ENCODE assay signal across 32 cellular contexts in genomic region chr9:99037768-99038167, GRCh38.
DNase-seq lines count a peak whose midpoint lies in the region; ATAC-seq, FAIRE-seq and TF ChIP-seq lines count a peak whose summit lies in the region.
"Had no signal": no experiment of that assay in that cellular context is flagged by ENCODE, and none has a peak within 500 bp of the region (broad histone marks: within the 10 kb centered on the region; RNA-seq: fewer than 3 reads in every experiment).

No MANE protein-coding gene starts in this region.

- H3K9me3 ChIP-seq in K562 (replicated peaks; ENCODE audit: control insufficient read depth, insufficient read depth, low read depth, low read length): no peaks in the 10 kb centered on the region
- H3K9me3 ChIP-seq: left ventricle myocardium inferior, prostate gland, right lobe of liver had no signal

- H2AFZ ChIP-seq in K562 (ENCODE audit: low read depth, low read length): 0 out of 2 replicates have a peak overlapping the region, but pooled peaks have one; percentile 7

- H3K27ac Mint-ChIP-seq in mesothelial cell of epicardium: peak overlapping the region; percentile 1
- peak overlapping the region; percentile 20 for H3K27ac Mint-ChIP-seq in stimulated activated effector memory CD8-positive, alpha-beta T cell treated with anti-CD3 and anti-CD28 coated beads, Interleukin-12 subunit alpha, Interleukin-12 subunit beta, amount 100 ng/mL, for 72 hours
- H3K27ac Mint-ChIP-seq: activated CD4-positive, alpha-beta memory T cell treated with anti-CD3 and anti-CD28 coated beads, Interleukin-2, amount 10 ng/mL, durations not matched to agents 7 days and 5 days; activated naive CD4-positive, alpha-beta T cell treated with anti-CD3 and anti-CD28 coated beads, Interleukin-2, amount 50 U/mL, for 72 hours; CD4-positive, alpha-beta T cell; effector memory CD8-positive, alpha-beta T cell; type B pancreatic cell had no signal

- TF ChIP-seq EP300 in K562 (IDR thresholded peaks at IDR 0.05; ENCODE audit: low read length): no peak

- CTCF ChIA-PET in K562 (lab: Yijun Ruan, JAX; ENCODE audit: low intra/inter-chr PET ratio): no interaction called here

- H3K27ac ChIP-seq in K562 (ENCODE audit: extremely low read depth, low read depth, low read length): no peak overlapping the region
- H3K27ac ChIP-seq: foreskin keratinocyte, KMS-11, left ventricle myocardium inferior, prostate gland, right lobe of liver had no signal

- no peak overlapping the region for H3K4me3 Mint-ChIP-seq in mesothelial cell of epicardium
- no peak overlapping the region for H3K4me3 Mint-ChIP-seq in stimulated activated effector memory CD8-positive, alpha-beta T cell treated with anti-CD3 and anti-CD28 coated beads, Interleukin-12 subunit alpha, Interleukin-12 subunit beta, amount 100 ng/mL, for 72 hours
- H3K4me3 Mint-ChIP-seq: activated CD4-positive, alpha-beta memory T cell treated with anti-CD3 and anti-CD28 coated beads, Interleukin-2, amount 10 ng/mL, durations not matched to agents 7 days and 5 days; CD4-positive, alpha-beta T cell; effector memory CD8-positive, alpha-beta T cell; type B pancreatic cell had no signal

- no peak overlapping the region for H3K4me2 ChIP-seq in K562 (ENCODE audit: insufficient read depth, low read length)
- H3K4me2 ChIP-seq: KMS-11 had no signal

- no peaks in the 10 kb centered on the region for H3K27me3 ChIP-seq in K562 (ENCODE audit: control insufficient read depth in 2 of 2, insufficient read depth in 2 of 2, low read length in 2 of 2)
- H3K27me3 ChIP-seq: right lobe of liver had no signal

- intact Hi-C loops in K562 (cut with micrococcal nuclease): no loop called here

- DNase-seq in GM03348 (ENCODE audit: low spot score) (peak; percentile 79), K562 (ENCODE audit: extremely low read depth in 1 of 4, low spot score in 3 of 4) (no peak), mesothelial cell of epicardium (ENCODE audit: low spot score in 2 of 2, unreplicated experiment in 2 of 2) (no peak)
- DNase-seq in stimulated activated effector memory CD8-positive, alpha-beta T cell treated with anti-CD3 and anti-CD28 coated beads, Interleukin-12 subunit alpha, Interleukin-12 subunit beta, amount 100 ng/mL, for 72 hours (ENCODE audit: low spot score in 2 of 2): no peak
- no peak for DNase-seq in stimulated activated CD4-positive, alpha-beta T cell treated with anti-CD3 and anti-CD28 coated beads, Interleukin-1b, Interleukin-23, amount 100 ng/mL, for 48 hours
- DNase-seq: activated CD4-positive, alpha-beta memory T cell treated with anti-CD3 and anti-CD28 coated beads, Interleukin-2, amount 10 ng/mL, durations not matched to agents 7 days and 5 days; activated CD4-positive, CD25-positive, alpha-beta regulatory T cell treated with anti-CD3 and anti-CD28 coated beads, Interleukin-2, amount 50 U/mL, for 72 hours; CD4-positive, alpha-beta T cell; effector memory CD8-positive, alpha-beta T cell; erythroblast; foreskin keratinocyte; head of caudate nucleus; islet precursor cell; left ventricle myocardium inferior; mesenchymal stem cell; MM.1S; NCI-H1930; NCI-H2227 treated with DMSO at 0.1 percent for 48 hours; NCI-H526 treated with DMSO at 0.1 percent for 48 hours; PC-3; right lobe of liver; stimulated activated CD4-positive, alpha-beta T cell treated with anti-CD3 and anti-CD28 coated beads, Interleukin-4, amount 100 ng/mL, for 24 hours; T-helper 2 cell had no signal

- TF ChIP-seq CTCF in K562 (IDR thresholded peaks at IDR 0.05 in 2 of 3, conservative IDR thresholded peaks at IDR 0.05 in 1 of 3; ENCODE audit: insufficient read depth in 2 of 3, low read depth in 1 of 3, low read length in 3 of 3) (no peak), mesothelial cell of epicardium (IDR thresholded peaks at IDR 0.05; ENCODE audit: unreplicated experiment) (no peak)

- H3K36me3 Mint-ChIP-seq in mesothelial cell of epicardium: no peaks in the 10 kb centered on the region
- H3K36me3 Mint-ChIP-seq in stimulated activated effector memory CD8-positive, alpha-beta T cell treated with anti-CD3 and anti-CD28 coated beads, Interleukin-12 subunit alpha, Interleukin-12 subunit beta, amount 100 ng/mL, for 72 hours: no peaks in the 10 kb centered on the region
- H3K36me3 Mint-ChIP-seq: activated naive CD4-positive, alpha-beta T cell treated with anti-CD3 and anti-CD28 coated beads, Interleukin-2, amount 50 U/mL, for 72 hours; type B pancreatic cell had no signal

- ATAC-seq in K562 (no peak), HG03442 (IDR thresholded peaks at IDR 0.05; ENCODE audit: unreplicated experiment) (no peak), HG02623 (IDR thresholded peaks at IDR 0.05; ENCODE audit: unreplicated experiment) (no peak)
- no peak for ATAC-seq in stimulated activated effector memory CD8-positive, alpha-beta T cell treated with anti-CD3 and anti-CD28 coated beads, Interleukin-12 subunit alpha, Interleukin-12 subunit beta, amount 100 ng/mL, for 72 hours
- ATAC-seq: activated naive CD4-positive, alpha-beta T cell treated with anti-CD3 and anti-CD28 coated beads, Interleukin-2, amount 50 U/mL, for 72 hours; effector memory CD8-positive, alpha-beta T cell; foreskin keratinocyte; GM12878; PC-3; right lobe of liver had no signal

- peaks cover 7% of the 10 kb centered on the region for H3K27me3 Mint-ChIP-seq in mesothelial cell of epicardium (ENCODE audit: low read depth)
- H3K27me3 Mint-ChIP-seq: CD4-positive, alpha-beta T cell; effector memory CD8-positive, alpha-beta T cell had no signal

- TF ChIP-seq RAD21 in K562 (CRISPR knock-in tag; conservative IDR thresholded peaks at IDR 0.05 in 1 of 2, IDR thresholded peaks at IDR 0.05 in 1 of 2): no peak

- peaks cover 14% of the 10 kb centered on the region for H3K4me1 Mint-ChIP-seq in mesothelial cell of epicardium
- peaks cover 55% of the 10 kb centered on the region for H3K4me1 Mint-ChIP-seq in stimulated activated effector memory CD8-positive, alpha-beta T cell treated with anti-CD3 and anti-CD28 coated beads, Interleukin-12 subunit alpha, Interleukin-12 subunit beta, amount 100 ng/mL, for 72 hours

- H3K4me3 ChIP-seq in K562: no peak overlapping the region
- H3K4me3 ChIP-seq: GM12878, left ventricle myocardium inferior, prostate gland, right lobe of liver had no signal

- H3K9me1 ChIP-seq in K562 (ENCODE audit: control insufficient read depth, insufficient read depth, low read length): no peaks in the 10 kb centered on the region

- in situ Hi-C loops in K562 (cut with MboI): no loop called here

- H3K9me3 Mint-ChIP-seq in mesothelial cell of epicardium: peaks cover 3% of the 10 kb centered on the region
- no peaks in the 10 kb centered on the region for H3K9me3 Mint-ChIP-seq in stimulated activated effector memory CD8-positive, alpha-beta T cell treated with anti-CD3 and anti-CD28 coated beads, Interleukin-12 subunit alpha, Interleukin-12 subunit beta, amount 100 ng/mL, for 72 hours
- H3K9me3 Mint-ChIP-seq: activated CD4-positive, alpha-beta memory T cell treated with anti-CD3 and anti-CD28 coated beads, Interleukin-2, amount 10 ng/mL, durations not matched to agents 7 days and 5 days; activated naive CD4-positive, alpha-beta T cell treated with anti-CD3 and anti-CD28 coated beads, Interleukin-2, amount 50 U/mL, for 72 hours; CD4-positive, alpha-beta T cell; effector memory CD8-positive, alpha-beta T cell; type B pancreatic cell had no signal

- no peaks in the 10 kb centered on the region for H3K79me2 ChIP-seq in K562 (ENCODE audit: control insufficient read depth, insufficient read depth, low read length)

- H4K20me1 ChIP-seq in K562 (replicated peaks; ENCODE audit: control insufficient read depth, insufficient read depth, low read length): no peaks in the 10 kb centered on the region

- TF ChIP-seq POLR2A in K562 (conservative IDR thresholded peaks at IDR 0.05): no peak

- FAIRE-seq in K562 (lab: Jason Lieb, UNC): no peak
- FAIRE-seq: colon, GM12878, H1 had no signal

- H3K36me3 ChIP-seq in K562 (ENCODE audit: control insufficient read depth, insufficient read depth, low read length): no peaks in the 10 kb centered on the region
- H3K36me3 ChIP-seq: prostate gland, right lobe of liver had no signal

- POLR2A ChIA-PET in K562 (lab: Yijun Ruan, JAX): interaction anchor here (1.2 to 1.4 kb wide), 3 partner anchors 11 to 37 kb away, joined by 5 to 6 read pairs (median 6); no protein-coding TSS in a partner anchor

- H3K9ac ChIP-seq in K562 (ENCODE audit: insufficient read depth in 1 of 2, low read depth in 2 of 2, low read length in 2 of 2): no peak overlapping the region
- H3K9ac ChIP-seq: KMS-11 had no signal

- H3K4me1 ChIP-seq in K562 (replicated peaks in 1 of 2; ENCODE audit: control insufficient read depth in 2 of 2, insufficient read depth in 2 of 2, low read length in 2 of 2): no peaks in the 10 kb centered on the region
- H3K4me1 ChIP-seq: prostate gland, right lobe of liver had no signal

- 32% methylated on average over 4 of the region's 4 CpGs for WGBS in K562 (ENCODE audit: insufficient coverage, low coverage, missing lambda C conversion rate)

- BruUV-seq in K562 (replicated peaks; lab: Mats Ljungman, UMichigan): no TSS peak

TF ChIP-seq in K562, 482 proteins besides CTCF, POLR2A, EP300 and RAD21 (continues in another document):
- TF ChIP-seq ZBTB12 (CRISPR knock-in tag; IDR thresholded peaks at IDR 0.05) (no peak), TEAD2 (tag; IDR thresholded peaks at IDR 0.05) (no peak), ZNF324 (CRISPR knock-in tag; IDR thresholded peaks at IDR 0.05) (no peak), NCOA1 (IDR thresholded peaks at IDR 0.05; ENCODE audit: low read depth) (no peak), ZNF717 (CRISPR knock-in tag; IDR thresholded peaks at IDR 0.05) (no peak), GABPA (tag; conservative IDR thresholded peaks at IDR 0.05; ENCODE audit: low read depth) (no peak), THRAP3 (IDR thresholded peaks at IDR 0.05; ENCODE audit: borderline replicate concordance) (no peak)
